ENCODE assay signal across 7 cellular contexts in genomic region chr3:183698318-183698731, GRCh38. TPM values are rescaled to one million over a fixed set of nuclear protein-coding genes. Genes with fewer than 3 reads are reported as not detected.
DNase-seq lines count a peak whose midpoint lies in the region; ATAC-seq and TF ChIP-seq lines count a peak whose summit lies in the region.

No MANE protein-coding gene starts in this region.

- peak overlapping the region in 1 of 2 experiments; percentile 93 for H3K4ac ChIP-seq in mesenchymal stem cell (ENCODE audit: low read depth in 1 of 2, low read length in 2 of 2)

- no peaks in the 10 kb centered on the region for H3K27me3 ChIP-seq in endodermal cell (ENCODE audit: control insufficient read depth, insufficient read depth, low read length, poor library complexity, severe bottlenecking)
- H3K27me3 ChIP-seq in mesenchymal stem cell (ENCODE audit: control insufficient read depth in 1 of 2, insufficient read depth in 1 of 2, low read length in 2 of 2): no peaks in the 10 kb centered on the region

- H3K9me3 ChIP-seq in endodermal cell (ENCODE audit: control insufficient read depth, low read length) (no peaks in the 10 kb centered on the region), mesenchymal stem cell (ENCODE audit: control insufficient read depth, low read length) (no peaks in the 10 kb centered on the region)

- peak; percentile 58 for DNase-seq in ELR (ENCODE audit: low read depth)
- DNase-seq in HuH-7.5 (ENCODE audit: low spot score): peak; percentile 39
- no peak for DNase-seq in endodermal cell
- DNase-seq in mesenchymal stem cell: peak; percentile 63
- peak; percentile 42 for DNase-seq in stimulated activated naive CD4-positive, alpha-beta T cell treated with Interleukin-2 at 50 U/mL for 16 hours (lab: John Stamatoyannopoulos, UW)

- H2AK5ac ChIP-seq in mesenchymal stem cell (ENCODE audit: low read length, severe bottlenecking): peak overlapping the region; percentile 19

- peaks cover 1% of the 10 kb centered on the region for H3K79me1 ChIP-seq in mesenchymal stem cell (replicated peaks; ENCODE audit: low read length, poor library complexity, severe bottlenecking)

- H3K18ac ChIP-seq in mesenchymal stem cell (ENCODE audit: low read depth in 1 of 2, low read length in 2 of 2): peak overlapping the region; percentile 90 to 94

- H2BK5ac ChIP-seq in mesenchymal stem cell (ENCODE audit: low read depth, low read length, poor library complexity, severe bottlenecking): no peak overlapping the region

- H3K36me3 Mint-ChIP-seq in endodermal cell (ENCODE audit: low read depth): peaks cover 6% of the 10 kb centered on the region

- WGBS in endodermal cell (ENCODE audit: insufficient coverage in 1 of 2, insufficient read length in 1 of 2), 2 experiments: 1 to 2% methylated on average over 9 to 12 of the region's 12 CpGs
- 2% methylated on average over 12 of the region's 12 CpGs for WGBS in mesenchymal stem cell

- peak overlapping the region; percentile 87 for H3K4me3 Mint-ChIP-seq in endodermal cell

- peak overlapping the region; percentile 83 for H3K27ac Mint-ChIP-seq in endodermal cell

- peak overlapping the region in 1 of 2 experiments; percentile 53 for H3K14ac ChIP-seq in mesenchymal stem cell (ENCODE audit: low read length in 2 of 2)

- peaks cover 28% of the 10 kb centered on the region for H3K4me1 Mint-ChIP-seq in endodermal cell

- ATAC-seq in GM21515 (IDR thresholded peaks at IDR 0.05; ENCODE audit: unreplicated experiment): peak; percentile 18

- H3K4me3 ChIP-seq in endodermal cell (ENCODE audit: low read length) (peak overlapping the region; percentile 92), mesenchymal stem cell (ENCODE audit: insufficient read depth in 1 of 2, low read depth in 1 of 2, low read length in 2 of 2) (peak overlapping the region; percentile 95 to 98)

- peak overlapping the region in 1 of 2 experiments; percentile 97 for H3K23ac ChIP-seq in mesenchymal stem cell (ENCODE audit: low read length in 2 of 2)

- H4K91ac ChIP-seq in mesenchymal stem cell (ENCODE audit: low read length): peak overlapping the region; percentile 89

- peak overlapping the region; percentile 74 for H3K4me2 ChIP-seq in mesenchymal stem cell (ENCODE audit: low read length, poor library complexity, severe bottlenecking)

- H2AFZ ChIP-seq in mesenchymal stem cell (ENCODE audit: low read depth, low read length): peak overlapping the region; percentile 98

- H3K27ac ChIP-seq in VCaP (peak overlapping the region; percentile 92), endodermal cell (ENCODE audit: low read depth, low read length) (peak overlapping the region; percentile 93), mesenchymal stem cell (ENCODE audit: low read length, poor library complexity, severe bottlenecking) (peak overlapping the region; percentile 73)

- no peaks in the 10 kb centered on the region for H3K27me3 Mint-ChIP-seq in endodermal cell (ENCODE audit: insufficient read depth)

- H3K9ac ChIP-seq in endodermal cell (ENCODE audit: extremely low read depth, low read length, poor library complexity, severe bottlenecking) (peak overlapping the region; percentile 92), mesenchymal stem cell (ENCODE audit: low read length) (peak overlapping the region; percentile 96)

- H3K36me3 ChIP-seq in endodermal cell (ENCODE audit: control insufficient read depth, insufficient read depth, low read length) (peaks cover 5% of the 10 kb centered on the region), mesenchymal stem cell (ENCODE audit: control insufficient read depth in 1 of 2, insufficient read depth in 2 of 2, low read depth in 1 of 2, low read length in 2 of 2) (peaks cover 0 to 11% of the 10 kb centered on the region in 2 experiments)

- H3K4me1 ChIP-seq in endodermal cell (ENCODE audit: control insufficient read depth, insufficient read depth, low read length) (no peaks in the 10 kb centered on the region), mesenchymal stem cell (ENCODE audit: control insufficient read depth, insufficient read depth, low read depth, low read length) (peaks cover 4% of the 10 kb centered on the region)

- no peak overlapping the region for H2BK12ac ChIP-seq in mesenchymal stem cell (ENCODE audit: low read length in 2 of 2)

- H2BK120ac ChIP-seq in mesenchymal stem cell (ENCODE audit: low read depth, low read length): peak overlapping the region; percentile 75

- no peak for TF ChIP-seq CTCF in VCaP (conservative IDR thresholded peaks at IDR 0.05)
- TF ChIP-seq CTCF in endodermal cell (conservative IDR thresholded peaks at IDR 0.05): no peak

- H2BK15ac ChIP-seq in mesenchymal stem cell (ENCODE audit: low read depth, poor library complexity, severe bottlenecking): peak overlapping the region; percentile 77

- H3K9me3 Mint-ChIP-seq in endodermal cell: no peaks in the 10 kb centered on the region

- peak overlapping the region; percentile 84 for H4K8ac ChIP-seq in mesenchymal stem cell (ENCODE audit: low read length)

RNA-seq across cellular contexts. Expression of gene YEATS2, which starts 0.7 kb away (rescaled TPM):
- 10 to 100 TPM; 53.4 to 55.8 TPM for total RNA-seq in endodermal cell
- 53.3 TPM for polyA plus RNA-seq in endodermal cell (2013, experiment 1 of 2)
- polyA plus RNA-seq in endodermal cell (2013, experiment 2 of 2): 52.1 TPM
- 15.9 TPM for polyA plus RNA-seq in mesenchymal stem cell (2013, experiment 1 of 2)
- 14.4 TPM for polyA plus RNA-seq in mesenchymal stem cell (2013, experiment 2 of 2)
